7 cellular contexts compared by ENCODE assay signal in genomic region chr2:77684543-77685318, GRCh38.
DNase-seq lines count a peak whose midpoint lies in the region; ATAC-seq, FAIRE-seq and TF ChIP-seq lines count a peak whose summit lies in the region.
"Not testable (repeated sequence)": the region's sequence is repeated elsewhere in the genome, so short reads cannot be mapped to it uniquely, and the experiment has no call there.

No MANE protein-coding gene starts in this region.

- not testable (repeated sequence) for H3K27ac ChIP-seq in body of pancreas

- POLR2A ChIA-PET in HEK293T (lab: Yijun Ruan, JAX), result not testable (repeated sequence)

- TF ChIP-seq CTCF in body of pancreas (IDR thresholded peaks at IDR 0.05); mucosa of descending colon (IDR thresholded peaks at IDR 0.05): not testable (repeated sequence)

- H3K9me3 ChIP-seq in body of pancreas, mucosa of descending colon: not testable (repeated sequence)

- H3K27me3 ChIP-seq in body of pancreas, result not testable (repeated sequence)

- TF ChIP-seq POLR2A in body of pancreas (IDR thresholded peaks at IDR 0.05), result not testable (repeated sequence)

- FAIRE-seq in islet of Langerhans (lab: Jason Lieb, UNC), result peak; percentile 89

- H3K4me3 ChIP-seq in body of pancreas, mucosa of descending colon: not testable (repeated sequence)

- 6 to 14% methylated on average over 6 of the region's 6 CpGs for WGBS in body of pancreas, 2 donors

- not testable (repeated sequence) for H3K36me3 ChIP-seq in body of pancreas (replicated peaks in 1 of 2; ENCODE audit: insufficient read depth in 1 of 2, low read depth in 2 of 2); mucosa of descending colon (ENCODE audit: low read depth)

- CTCF ChIA-PET in HEK293T (lab: Yijun Ruan, JAX), result not testable (repeated sequence)

- intact Hi-C loops in body of pancreas (cut with DNase I); Right ventricle myocardium superior (cut with DNase I); mucosa of descending colon (cut with DNase I, micrococcal nuclease): not testable (repeated sequence)

- peak; percentile 1 for DNase-seq in DMS 273 (lab: John Stamatoyannopoulos, UW; ENCODE audit: unreplicated experiment)
- DNase-seq in HEK293T (ENCODE audit: extremely low spot score); Right ventricle myocardium superior; mucosa of descending colon: not testable (repeated sequence)
- peak; percentile 0 for DNase-seq in NCI-H146 (lab: John Stamatoyannopoulos, UW)
- peak in 2 of 4 donors; percentile 14 for DNase-seq in body of pancreas

- not testable (repeated sequence) for H3K4me1 ChIP-seq in body of pancreas; mucosa of descending colon (ENCODE audit: low read depth)

- peak; percentile 86 for ATAC-seq in body of pancreas
- peak; percentile 87 for ATAC-seq in Right ventricle myocardium superior (ENCODE audit: poor library complexity)
- ATAC-seq in mucosa of descending colon, result peak; percentile 25

TF ChIP-seq in HEK293T, 16 proteins besides CTCF, POLR2A, EP300 and RAD21:
- peak; percentile 21; the same call in 1 of the 2 replicates for TF ChIP-seq L3MBTL2 (conservative IDR thresholded peaks at IDR 0.05)

Comparison
In these comparisons a context has a peak if more than half of its experiments do, and no peak if none do; other contexts are left out.
1. ATAC-seq: peak in every context shown above with its lines; median percentile 87 in Right ventricle myocardium superior; 86 in body of pancreas; 25 in mucosa of descending colon.